In the genomic region with DNA sequence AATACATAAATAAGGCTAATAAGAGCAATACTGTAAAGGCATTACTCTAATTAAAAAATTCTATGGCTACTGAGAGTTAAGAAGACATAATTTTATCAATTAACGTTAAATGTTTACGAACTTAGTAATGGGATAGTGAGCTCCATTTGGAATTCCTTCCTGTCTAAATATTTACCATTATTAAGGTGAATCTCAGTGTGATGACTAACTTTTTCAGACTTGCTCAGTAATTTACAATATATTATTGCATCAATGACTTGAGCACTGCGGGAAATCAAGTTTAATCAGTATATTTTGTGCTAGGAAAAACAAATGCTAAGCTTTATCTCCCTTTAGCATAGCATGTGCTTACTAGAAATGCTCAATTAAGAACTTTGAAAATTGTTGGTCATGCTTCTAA, we compare ENCODE assay signal across 9 cellular contexts.
"Had no signal": no experiment of that assay in that cellular context is flagged by ENCODE, and none has a peak within 500 bp of the region (broad histone marks: within the 10 kb centered on the region; RNA-seq: fewer than 3 reads in every experiment).

No MANE protein-coding gene starts in this region.

- H3K4me1 Mint-ChIP-seq: GM23338, H9 had no signal

- H3K27ac Mint-ChIP-seq: GM23338, H9, HFFc6 had no signal

- H3K9ac ChIP-seq: GM23248 had no signal

- H3K36me3 ChIP-seq: HAP-1 had no signal

- H3K27ac ChIP-seq: GM23248 had no signal

- H2AFZ ChIP-seq: GM23248, GM23338 had no signal

- H3K4me3 Mint-ChIP-seq: GM23338, H9, HFFc6 had no signal

- ATAC-seq: GM23338, HCT116 had no signal

- H3K4me1 ChIP-seq: HAP-1 had no signal

- DNase-seq: GM23248, GOT3, H7, H9, HCEC 1CT, HFFc6 had no signal

- H3K9me3 ChIP-seq: HAP-1 had no signal

- H3K4me2 ChIP-seq: GM23338 had no signal

- H3K4me3 ChIP-seq: GM23248, GM23338, HAP-1 had no signal
